8 cellular contexts compared by ENCODE assay signal in genomic region chr10:88582411-88582805, GRCh38. TPM values are rescaled to one million over a fixed set of nuclear protein-coding genes. Genes with fewer than 3 reads are reported as not detected.
DNase-seq lines count a peak whose midpoint lies in the region; ATAC-seq and TF ChIP-seq lines count a peak whose summit lies in the region.

No MANE protein-coding gene starts in this region.

- H3K9me3 Mint-ChIP-seq in effector memory CD8-positive, alpha-beta T cell: peaks cover 0 to 4% of the 10 kb centered on the region in 2 donors
- H3K9me3 Mint-ChIP-seq in nephron: peaks cover 18% of the 10 kb centered on the region

- H3K27ac ChIP-seq in AG04450 (ENCODE audit: low read depth, low read length) (no peak overlapping the region), IMR-90 (ENCODE audit: insufficient read depth, low read length) (no peak overlapping the region)

- H3K9ac ChIP-seq in IMR-90 (ENCODE audit: low read depth, low read length): no peak overlapping the region

- peak overlapping the region; percentile 3; the same call in 1 of the 2 replicates for H2BK120ac ChIP-seq in IMR-90 (ENCODE audit: low read depth, low read length)

- H4K5ac ChIP-seq in IMR-90 (ENCODE audit: low read depth, low read length): peak overlapping the region; percentile 20; the same call in 1 of the 2 replicates

- H3K27me3 ChIP-seq in AG04450 (ENCODE audit: control insufficient read depth, insufficient read depth, low read length): no peaks in the 10 kb centered on the region
- H3K27me3 ChIP-seq in IMR-90 (ENCODE audit: control insufficient read depth, insufficient read depth, low read length): no peaks in the 10 kb centered on the region

- no peak overlapping the region for H2BK15ac ChIP-seq in IMR-90 (ENCODE audit: low read depth, low read length)

- in situ Hi-C loops in IMR-90 (cut with MboI; ENCODE audit: low sequenced_read_pairs): no loop called here

- peak overlapping the region; percentile 65 for H3K4me3 ChIP-seq in AG04450 (ENCODE audit: low read depth, low read length)
- no peak overlapping the region for H3K4me3 ChIP-seq in IMR-90 (ENCODE audit: insufficient read depth, low read depth, low read length)

- DNase-seq in AG04450 (ENCODE audit: low read depth, low spot score) (no peak), IMR-90 (no peak), NCI-H774 (lab: John Stamatoyannopoulos, UW) (no peak), NCI-H128 (lab: John Stamatoyannopoulos, UW; ENCODE audit: unreplicated experiment) (no peak), SKM-1 treated with dmso at 0.1 percent for 144 hours (lab: John Stamatoyannopoulos, UW; ENCODE audit: unreplicated experiment) (no peak)
- no peak for DNase-seq in effector memory CD8-positive, alpha-beta T cell
- no peak for DNase-seq in activated CD4-positive, CD25-positive, alpha-beta regulatory T cell (lab: John Stamatoyannopoulos, UW)

- H3K9me3 ChIP-seq in AG04450 (ENCODE audit: control insufficient read depth, insufficient read depth, low read length): peaks cover 3% of the 10 kb centered on the region; the same call in 1 of the 2 replicates
- no peaks in the 10 kb centered on the region for H3K9me3 ChIP-seq in IMR-90 (ENCODE audit: control insufficient read depth, insufficient read depth, low read length)

- H3K4me2 ChIP-seq in IMR-90 (ENCODE audit: low read depth, low read length): no peak overlapping the region; the same call in 1 of the 2 replicates

- no peaks in the 10 kb centered on the region for H3K36me3 ChIP-seq in IMR-90 (ENCODE audit: control insufficient read depth, insufficient read depth, low read length)

- H4K91ac ChIP-seq in IMR-90 (ENCODE audit: insufficient read depth, low read depth, low read length): no peak overlapping the region

- no peaks in the 10 kb centered on the region for H3K79me1 ChIP-seq in IMR-90 (ENCODE audit: low read depth in 1 of 2, low read length in 2 of 2)

- ATAC-seq in IMR-90 (ENCODE audit: low read depth): no peak
- ATAC-seq in effector memory CD8-positive, alpha-beta T cell (replicated peaks): no peak

- peaks cover 11 to 14% of the 10 kb centered on the region in 2 donors for H3K4me1 Mint-ChIP-seq in effector memory CD8-positive, alpha-beta T cell (ENCODE audit: low read depth in 2 of 2)
- peaks cover 4% of the 10 kb centered on the region for H3K4me1 Mint-ChIP-seq in nephron

- H3K36me3 Mint-ChIP-seq in effector memory CD8-positive, alpha-beta T cell (ENCODE audit: insufficient read depth): peaks cover 10% of the 10 kb centered on the region
- H3K36me3 Mint-ChIP-seq in nephron (ENCODE audit: low read depth): peaks cover 4% of the 10 kb centered on the region

- no peaks in the 10 kb centered on the region for H4K20me1 ChIP-seq in IMR-90 (ENCODE audit: insufficient read depth, low read length)

- no peak overlapping the region for H3K56ac ChIP-seq in IMR-90 (ENCODE audit: extremely low read depth, insufficient read depth, low read length)

- WGBS in IMR-90 (ENCODE audit: extremely low coverage in 2 of 2, insufficient read length in 1 of 2), 2 experiments: no CpG with 5 or more reads among the region's 4 CpGs

- TF ChIP-seq CTCF in AG04450 (IDR thresholded peaks at IDR 0.05; ENCODE audit: low read depth, low read length) (no peak), IMR-90 (conservative IDR thresholded peaks at IDR 0.05; ENCODE audit: low read depth, low read length) (no peak), nephron (IDR thresholded peaks at IDR 0.05; ENCODE audit: unreplicated experiment in 3 of 3) (no peak)

- H3K18ac ChIP-seq in IMR-90 (ENCODE audit: low read depth, low read length): no peak overlapping the region

- no TSS peak for BruUV-seq in IMR-90 (replicated peaks; lab: Mats Ljungman, UMichigan)

- peak overlapping the region; percentile 91 to 95 for H3K4me3 Mint-ChIP-seq in effector memory CD8-positive, alpha-beta T cell
- peak overlapping the region; percentile 88 to 93 (median 89) for H3K4me3 Mint-ChIP-seq in nephron

- 0 out of 2 replicates have a peak overlapping the region, but pooled peaks have one; percentile 8 for H3K14ac ChIP-seq in IMR-90 (replicated peaks; ENCODE audit: low read depth, low read length)

- no peak overlapping the region for H2AK9ac ChIP-seq in IMR-90 (replicated peaks; ENCODE audit: low read depth, low read length, poor library complexity)

- intact Hi-C loops in IMR-90 (cut with micrococcal nuclease): loop anchor here (5.0 kb wide), 1 partner anchor 230 kb away; no protein-coding TSS in a partner anchor

- dilution Hi-C loops in IMR-90 (cut with HindIII; ENCODE audit: low sequenced_read_pairs, unreplicated experiment): no loop called here

- no peak overlapping the region for H2AK5ac ChIP-seq in IMR-90 (ENCODE audit: low read depth, low read length)

- POLR2A ChIA-PET in AG04450 (lab: Yijun Ruan, JAX): interaction anchor here (0.9 to 1.2 kb wide), 3 partner anchors 36 to 720 kb away, joined by 3 to 4 read pairs (median 3); no protein-coding TSS in a partner anchor
- POLR2A ChIA-PET in IMR-90 (lab: Charles Lee; ENCODE audit: unreplicated experiment): interaction anchor here (0.6 to 1.1 kb wide), 3 partner anchors 10 to 250 kb away, joined by 3 to 6 read pairs (median 4); no protein-coding TSS in a partner anchor

- no peaks in the 10 kb centered on the region for H3K4me1 ChIP-seq in IMR-90 (ENCODE audit: control insufficient read depth, insufficient read depth, low read length)

- H3K4ac ChIP-seq in IMR-90 (ENCODE audit: low read depth, low read length): no peak overlapping the region

- peaks cover 0 to 9% of the 10 kb centered on the region in 2 donors for H3K27me3 Mint-ChIP-seq in effector memory CD8-positive, alpha-beta T cell
- H3K27me3 Mint-ChIP-seq in nephron (ENCODE audit: low read depth): peaks cover 4% of the 10 kb centered on the region

- peak overlapping the region; percentile 63; the same call in 1 of the 2 replicates for H3K23ac ChIP-seq in IMR-90 (ENCODE audit: low read depth, low read length)

- TF ChIP-seq RAD21 in IMR-90 (IDR thresholded peaks at IDR 0.05; ENCODE audit: low read length): no peak

- peak overlapping the region; percentile 66 to 97; a peak in 2 of 4 replicates for H4K8ac ChIP-seq in IMR-90 (ENCODE audit: low read depth in 2 of 2, low read length in 2 of 2)

- no peak overlapping the region for H2BK20ac ChIP-seq in IMR-90 (ENCODE audit: low read depth, low read length)

- no peak overlapping the region for H2BK5ac ChIP-seq in IMR-90 (ENCODE audit: low read depth, low read length, poor library complexity, severe bottlenecking)

- CTCF ChIA-PET in AG04450 (lab: Charles Lee): interaction anchor here (0.5 to 1.9 kb wide), 26 partner anchors 9 to 574 kb away, joined by 3 to 24 read pairs (median 4); no protein-coding TSS in a partner anchor
- CTCF ChIA-PET in IMR-90 (lab: Yijun Ruan, JAX): interaction anchor here (0.6 to 1.9 kb wide), 11 partner anchors 10 to 133 kb away, joined by 3 to 13 read pairs (median 5); no protein-coding TSS in a partner anchor

- H2AFZ ChIP-seq in IMR-90 (replicated peaks; ENCODE audit: low read length, poor library complexity): peak overlapping the region; percentile 99

- TF ChIP-seq POLR2A in IMR-90 (IDR thresholded peaks at IDR 0.05; ENCODE audit: low read depth, low read length): no peak

- 0 out of 2 replicates have a peak, but pooled peaks cover 2% of the 10 kb centered on the region for H3K9me1 ChIP-seq in IMR-90 (ENCODE audit: insufficient read depth, low read length)

- peak overlapping the region; percentile 93 to 95 for H3K27ac Mint-ChIP-seq in effector memory CD8-positive, alpha-beta T cell
- peak overlapping the region; percentile 59 to 84 (median 62) for H3K27ac Mint-ChIP-seq in nephron

TF ChIP-seq in IMR-90, 13 proteins besides CTCF, POLR2A, EP300 and RAD21 (continues in another document):
- TF ChIP-seq BHLHE40 (IDR thresholded peaks at IDR 0.05; ENCODE audit: low read depth, low read length) (no peak), MXI1 (IDR thresholded peaks at IDR 0.05; ENCODE audit: borderline replicate concordance, low read depth, low read length) (no peak), CEBPB (IDR thresholded peaks at IDR 0.05; ENCODE audit: low read depth, low read length) (no peak), RCOR1 (IDR thresholded peaks at IDR 0.05; ENCODE audit: insufficient replicate concordance, low read length) (no peak), USF2 (IDR thresholded peaks at IDR 0.05; ENCODE audit: low read depth, low read length) (no peak), CHD1 (IDR thresholded peaks at IDR 0.05; ENCODE audit: low read depth, low read length) (no peak), MAFK (IDR thresholded peaks at IDR 0.05; ENCODE audit: low read depth, low read length) (no peak), FOS (IDR thresholded peaks at IDR 0.05; ENCODE audit: low read depth, low read length) (no peak), MAZ (IDR thresholded peaks at IDR 0.05; ENCODE audit: borderline replicate concordance, low read depth, low read length) (no peak), RFX5 (IDR thresholded peaks at IDR 0.05; ENCODE audit: low read depth, low read length) (no peak)

RNA-seq across cellular contexts. Expression of gene RNLS, which starts 0.7 kb away (rescaled TPM):
- polyA plus RNA-seq in AG04450 (2011; rRNA removed) (6.1 and 8.0 TPM in 2 replicates), IMR-90 (2012; rRNA removed) (4.0 and 4.5 TPM in 2 replicates)
- polyA minus RNA-seq in AG04450 (2011; rRNA and poly(A)+ RNA removed): 3.0 and 4.8 TPM in 2 replicates
- 4.2 and 7.0 TPM in 2 replicates for total RNA-seq in IMR-90 (2012; rRNA removed)
- 3.2 and 4.8 TPM in 2 replicates for polyA plus RNA-seq in IMR-90 (2012; cell fraction: cytosol; rRNA removed)
- 2.0 TPM in 2 replicates for polyA plus RNA-seq in IMR-90 (2012; cell fraction: nucleus; rRNA removed; ENCODE audit: low replicate concordance)

RNA-seq across cellular contexts. Expression of gene LIPJ, which starts 4.2 kb away (rescaled TPM):
- polyA plus RNA-seq in AG04450 (2011; rRNA removed): not detected in 2 replicates
- not detected in 2 replicates for polyA minus RNA-seq in AG04450 (2011; rRNA and poly(A)+ RNA removed)
- total RNA-seq in IMR-90 (2012; rRNA removed): not detected in 2 replicates
- not detected in 2 replicates for polyA plus RNA-seq in IMR-90 (2012; rRNA removed)
- polyA plus RNA-seq in IMR-90 (2012; cell fraction: cytosol; rRNA removed): not detected in 2 replicates
- polyA plus RNA-seq in IMR-90 (2012; cell fraction: nucleus; rRNA removed; ENCODE audit: low replicate concordance): not detected in 2 replicates
